Comparison of ENCODE assay signal across 1 cellular context in the genomic region with DNA sequence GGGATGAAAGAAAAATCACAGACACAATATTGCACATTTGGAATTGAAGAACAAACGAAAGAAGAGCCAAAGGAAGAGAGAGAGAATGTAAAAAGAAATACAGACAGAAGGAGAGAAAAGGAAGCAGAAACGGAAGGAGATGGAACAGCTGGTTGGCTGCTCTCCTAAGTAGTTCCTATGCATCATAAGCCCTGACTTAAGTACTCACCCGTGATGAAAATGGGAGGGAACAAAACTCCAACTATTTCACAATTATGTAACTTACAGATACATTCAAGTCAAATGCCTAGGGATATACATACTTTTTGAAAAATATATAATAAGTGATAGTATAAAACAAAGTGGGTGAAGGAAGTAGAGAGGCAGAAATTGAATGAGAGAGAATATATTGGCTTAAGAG.
TF ChIP-seq lines count a peak whose summit lies in the region.

No MANE protein-coding gene starts in this region.

TF ChIP-seq in IMR-90, 13 proteins besides CTCF, POLR2A, EP300 and RAD21:
- no peak for TF ChIP-seq RCOR1 (IDR thresholded peaks at IDR 0.05; ENCODE audit: insufficient replicate concordance, low read length)
- no peak for TF ChIP-seq MAFK (IDR thresholded peaks at IDR 0.05; ENCODE audit: low read depth, low read length)
- no peak for TF ChIP-seq USF2 (IDR thresholded peaks at IDR 0.05; ENCODE audit: low read depth, low read length)
- no peak for TF ChIP-seq ELK1 (IDR thresholded peaks at IDR 0.05; ENCODE audit: borderline replicate concordance, low read depth, low read length)
- TF ChIP-seq CHD1 (IDR thresholded peaks at IDR 0.05; ENCODE audit: low read depth, low read length), result no peak
- TF ChIP-seq MAZ (IDR thresholded peaks at IDR 0.05; ENCODE audit: borderline replicate concordance, low read depth, low read length), result no peak
- TF ChIP-seq FOS (IDR thresholded peaks at IDR 0.05; ENCODE audit: low read depth, low read length), result no peak
- no peak for TF ChIP-seq SMC3 (IDR thresholded peaks at IDR 0.05; ENCODE audit: low read depth, low read length)
- no peak for TF ChIP-seq BHLHE40 (IDR thresholded peaks at IDR 0.05; ENCODE audit: low read depth, low read length)
- TF ChIP-seq RFX5 (IDR thresholded peaks at IDR 0.05; ENCODE audit: low read depth, low read length), result no peak
- TF ChIP-seq MXI1 (IDR thresholded peaks at IDR 0.05; ENCODE audit: borderline replicate concordance, low read depth, low read length), result no peak
- TF ChIP-seq CEBPB (IDR thresholded peaks at IDR 0.05; ENCODE audit: low read depth, low read length), result no peak
- no peak for TF ChIP-seq NFE2L2 (IDR thresholded peaks at IDR 0.05; ENCODE audit: low read depth, low read length)
